Comparison of ENCODE assay signal across 21 cellular contexts in the genomic region with DNA sequence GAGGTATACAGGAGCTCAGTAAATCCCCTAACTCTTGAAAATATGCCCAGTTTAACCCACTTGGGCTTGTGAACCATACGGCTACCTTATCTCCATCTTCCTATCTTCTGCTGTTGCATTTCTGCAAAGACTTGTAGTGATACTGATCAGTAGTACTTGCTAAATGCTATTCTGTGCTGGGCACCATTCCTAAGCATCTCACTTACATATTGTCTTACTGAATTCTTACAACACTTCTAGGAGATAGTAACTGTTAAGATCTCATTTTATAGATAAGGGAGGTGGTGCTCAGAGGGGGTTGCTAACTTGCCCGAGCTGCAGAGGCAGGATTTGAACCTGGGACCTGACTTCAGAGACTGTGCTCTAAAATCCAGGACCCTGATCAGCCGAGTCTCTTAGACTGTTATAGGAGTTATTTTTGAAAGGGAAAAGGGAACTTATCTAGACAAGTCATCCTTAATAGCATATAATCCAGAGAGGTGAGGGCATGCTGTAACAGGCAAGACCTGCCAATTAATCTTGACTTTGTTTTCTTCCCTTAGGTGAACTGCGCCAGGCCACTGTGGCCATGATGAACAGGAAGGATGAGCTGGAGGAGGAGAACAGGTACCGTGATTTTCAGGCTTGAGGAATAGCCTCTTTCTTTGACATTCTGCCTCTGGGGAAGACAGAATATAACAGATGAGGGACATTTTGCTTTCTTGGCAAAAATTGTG.
"Had no signal": no experiment of that assay in that cellular context is flagged by ENCODE, and none has a peak within 500 bp of the region (broad histone marks: within the 10 kb centered on the region; RNA-seq: fewer than 3 reads in every experiment).

No MANE protein-coding gene starts in this region.

- H3K4me1 ChIP-seq: stomach, tibial nerve, vagina had no signal

- H3K36me3 ChIP-seq: vagina had no signal

- H2AFZ ChIP-seq: parathyroid adenoma had no signal

- H3K4me3 ChIP-seq: stomach, suprapubic skin, tibial nerve, vagina had no signal

- H3K27ac ChIP-seq: parathyroid adenoma, stomach, suprapubic skin, tibial nerve, vagina, VCaP had no signal

- FAIRE-seq: frontal cortex had no signal

- ATAC-seq: activated CD4-positive, CD25-positive, alpha-beta regulatory T cell treated with anti-CD3 and anti-CD28 coated beads, Interleukin-2, amount 50 U/mL, for 24 hours; activated CD8-positive, alpha-beta memory T cell treated with anti-CD3 and anti-CD28 coated beads, Interleukin-2, amount 10 ng/mL, durations not matched to agents 7 days and 5 days; activated naive CD8-positive, alpha-beta T cell treated with anti-CD3 and anti-CD28 coated beads, Interleukin-2, amount 50 U/mL, for 24 hours; left ventricle myocardium superior; right cardiac atrium had no signal

- H3K27me3 ChIP-seq: stomach, suprapubic skin, tibial nerve, vagina had no signal

- H3K9me3 ChIP-seq: stomach, suprapubic skin, tibial nerve, vagina had no signal

- DNase-seq: activated CD4-positive, alpha-beta memory T cell treated with anti-CD3 and anti-CD28 coated beads, Interleukin-2, amount 10 ng/mL, durations not matched to agents 7 days and 5 days; activated CD4-positive, alpha-beta T cell treated with anti-CD3 and anti-CD28 coated beads, Interleukin-2, amount 10 ng/mL, durations not matched to agents 24 days and 14 days; activated CD8-positive, alpha-beta memory T cell treated with anti-CD3 and anti-CD28 coated beads, Interleukin-2, amount 10 ng/mL, durations not matched to agents 7 days and 5 days; activated effector memory CD4-positive, alpha-beta T cell treated with anti-CD3 and anti-CD28 coated beads, Interleukin-2, amount 50 U/mL, for 16 hours; activated naive CD4-positive, alpha-beta T cell treated with anti-CD3 and anti-CD28 coated beads, Interleukin-2, amount 10 ng/mL, durations not matched to agents 7 days and 5 days; activated naive CD8-positive, alpha-beta T cell treated with anti-CD3 and anti-CD28 coated beads, Interleukin-2, amount 50 U/mL, for 24 hours; activated T-cell treated with anti-CD3 and anti-CD28 coated beads for 4 hours; erythroblast; hippocampal formation; left ventricle myocardium superior; nucleus accumbens; right cardiac atrium; stimulated activated CD4-positive, alpha-beta T cell treated with anti-CD3 and anti-CD28 coated beads, Interleukin-12 subunit alpha, Interleukin-12 subunit beta, amount 100 ng/mL, for 4 hours; stomach had no signal

- H3K9ac ChIP-seq: parathyroid adenoma had no signal
